ENCODE assay signal across 11 cellular contexts in the genomic region with DNA sequence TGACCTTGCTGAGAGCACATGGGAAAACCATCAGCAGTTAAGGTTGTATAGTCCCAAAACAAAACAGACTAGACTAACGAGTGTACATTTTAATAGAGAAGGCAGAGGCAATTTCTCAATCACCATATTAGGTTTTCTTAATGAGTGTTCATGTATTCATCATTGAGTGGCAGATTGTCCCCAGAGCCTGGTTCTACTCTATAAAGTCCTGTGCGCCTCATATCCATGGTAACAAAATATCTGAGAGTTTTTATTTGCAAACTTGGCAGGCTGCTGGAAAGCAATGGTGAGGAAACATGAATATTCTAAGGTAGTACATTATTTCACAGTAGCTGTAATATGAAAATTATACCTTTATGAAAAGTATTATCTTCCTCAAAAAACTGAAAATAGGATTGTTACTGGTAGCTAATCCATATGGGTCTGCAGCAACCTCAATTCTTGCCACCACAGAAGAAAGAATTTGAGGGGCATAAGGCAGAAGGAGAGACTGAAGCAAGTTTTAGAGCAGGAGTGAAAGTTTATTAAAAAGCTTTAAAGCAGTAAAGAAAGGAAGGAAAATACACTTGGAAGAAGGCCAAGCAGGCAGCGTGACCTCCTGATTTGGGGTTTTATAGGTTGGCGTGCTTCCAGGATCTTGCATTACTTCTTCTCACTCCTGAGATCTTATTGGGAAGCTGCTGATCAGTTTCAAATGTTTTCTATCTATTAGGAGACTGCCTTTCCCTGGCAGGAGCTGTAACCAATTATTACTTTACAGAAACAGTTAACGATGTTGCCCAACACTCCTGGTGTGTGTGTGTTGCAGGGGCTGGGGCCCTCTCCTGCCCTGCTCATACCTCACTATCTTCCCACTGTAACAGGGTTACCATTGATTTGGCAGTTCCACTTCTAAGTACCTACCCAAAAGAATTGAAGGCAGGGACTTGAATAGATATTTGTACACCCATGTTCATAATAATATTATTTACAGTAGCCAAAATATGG.
DNase-seq lines count a peak whose midpoint lies in the region; ATAC-seq, FAIRE-seq and TF ChIP-seq lines count a peak whose summit lies in the region.
"Had no signal": no experiment of that assay in that cellular context is flagged by ENCODE, and none has a peak within 500 bp of the region (broad histone marks: within the 10 kb centered on the region; RNA-seq: fewer than 3 reads in every experiment).

No MANE protein-coding gene starts in this region.

- H3K4me1 ChIP-seq in HAP-1: peaks cover 14% of the 10 kb centered on the region

- H3K9me3 Mint-ChIP-seq in nephron (peaks cover 7% of the 10 kb centered on the region), glutamatergic neuron (ENCODE audit: unreplicated experiment) (no peaks in the 10 kb centered on the region)
- peaks cover 3% of the 10 kb centered on the region for H3K9me3 Mint-ChIP-seq in activated CD8-positive, alpha-beta memory T cell treated with anti-CD3 and anti-CD28 coated beads, Interleukin-2, amount 10 ng/mL, durations not matched to agents 7 days and 5 days (ENCODE audit: low read depth)

- H3K27me3 ChIP-seq in HAP-1 (ENCODE audit: low read depth) (no peaks in the 10 kb centered on the region), bronchial epithelial cell (ENCODE audit: control insufficient read depth, insufficient read depth, low read length) (no peaks in the 10 kb centered on the region)
- H3K27me3 ChIP-seq: ascending aorta had no signal

- H3K4me3 ChIP-seq in HAP-1: no peak overlapping the region
- no peak overlapping the region for H3K4me3 ChIP-seq in bronchial epithelial cell (ENCODE audit: low read depth, low read length)
- H3K4me3 ChIP-seq: ascending aorta had no signal

- TF ChIP-seq CTCF in bronchial epithelial cell (IDR thresholded peaks at IDR 0.05; ENCODE audit: insufficient read depth, low read length, severe bottlenecking): no peak
- TF ChIP-seq CTCF in nephron (IDR thresholded peaks at IDR 0.05; ENCODE audit: unreplicated experiment in 3 of 3): no peak
- TF ChIP-seq CTCF in glutamatergic neuron (IDR thresholded peaks at IDR 0.05; ENCODE audit: partially characterized antibody, unreplicated experiment): no peak

- H3K4me3 Mint-ChIP-seq in nephron: no peak overlapping the region
- no peak overlapping the region for H3K4me3 Mint-ChIP-seq in activated CD8-positive, alpha-beta memory T cell treated with anti-CD3 and anti-CD28 coated beads, Interleukin-2, amount 10 ng/mL, durations not matched to agents 7 days and 5 days
- H3K4me3 Mint-ChIP-seq in glutamatergic neuron (ENCODE audit: unreplicated experiment): no peak overlapping the region

- H3K36me3 ChIP-seq in HAP-1 (replicated peaks) (no peaks in the 10 kb centered on the region), bronchial epithelial cell (ENCODE audit: control insufficient read depth, insufficient read depth, low read length) (no peaks in the 10 kb centered on the region)
- H3K36me3 ChIP-seq: ascending aorta had no signal

- H3K4me1 Mint-ChIP-seq in nephron (peaks cover 10% of the 10 kb centered on the region), glutamatergic neuron (ENCODE audit: low read depth, unreplicated experiment) (no peaks in the 10 kb centered on the region)
- H3K4me1 Mint-ChIP-seq in activated CD8-positive, alpha-beta memory T cell treated with anti-CD3 and anti-CD28 coated beads, Interleukin-2, amount 10 ng/mL, durations not matched to agents 7 days and 5 days: peaks cover 2% of the 10 kb centered on the region

- H3K36me3 Mint-ChIP-seq in nephron (ENCODE audit: low read depth) (no peaks in the 10 kb centered on the region), glutamatergic neuron (ENCODE audit: unreplicated experiment) (no peaks in the 10 kb centered on the region)
- no peaks in the 10 kb centered on the region for H3K36me3 Mint-ChIP-seq in activated CD8-positive, alpha-beta memory T cell treated with anti-CD3 and anti-CD28 coated beads, Interleukin-2, amount 10 ng/mL, durations not matched to agents 7 days and 5 days

- ATAC-seq in GM21360 (IDR thresholded peaks at IDR 0.05; ENCODE audit: unreplicated experiment) (no peak), HG03354 (IDR thresholded peaks at IDR 0.05; ENCODE audit: poor library complexity, severe bottlenecking, unreplicated experiment) (no peak)
- ATAC-seq in activated CD8-positive, alpha-beta memory T cell treated with anti-CD3 and anti-CD28 coated beads, Interleukin-2, amount 10 ng/mL, durations not matched to agents 7 days and 5 days: no peak

- DNase-seq in HAP-1 (ENCODE audit: low spot score in 2 of 2) (peak; percentile 33 to 61), NCI-H2029 (lab: John Stamatoyannopoulos, UW) (peak; percentile 54), bronchial epithelial cell (ENCODE audit: low read depth) (peak; percentile 37), glutamatergic neuron (no peak)
- DNase-seq in activated CD8-positive, alpha-beta memory T cell treated with anti-CD3 and anti-CD28 coated beads, Interleukin-2, amount 10 ng/mL, durations not matched to agents 7 days and 5 days: no peak
- DNase-seq: NCI-H510A; stimulated activated naive CD4-positive, alpha-beta T cell treated with Interleukin-2 at 50 U/mL for 16 hours had no signal

- peak overlapping the region; percentile 34 to 69 (median 64) for H3K27ac Mint-ChIP-seq in nephron
- H3K27ac Mint-ChIP-seq in activated CD8-positive, alpha-beta memory T cell treated with anti-CD3 and anti-CD28 coated beads, Interleukin-2, amount 10 ng/mL, durations not matched to agents 7 days and 5 days: no peak overlapping the region
- H3K27ac Mint-ChIP-seq in glutamatergic neuron (ENCODE audit: unreplicated experiment): no peak overlapping the region

- H3K27me3 Mint-ChIP-seq in nephron (ENCODE audit: low read depth) (no peaks in the 10 kb centered on the region), glutamatergic neuron (ENCODE audit: unreplicated experiment) (no peaks in the 10 kb centered on the region)
- peaks cover 3% of the 10 kb centered on the region for H3K27me3 Mint-ChIP-seq in activated CD8-positive, alpha-beta memory T cell treated with anti-CD3 and anti-CD28 coated beads, Interleukin-2, amount 10 ng/mL, durations not matched to agents 7 days and 5 days

- H3K9me3 ChIP-seq in HAP-1: no peaks in the 10 kb centered on the region
- H3K9me3 ChIP-seq: ascending aorta had no signal

- in situ Hi-C loops in HAP-1 (cut with MboI; ENCODE audit: low sequenced_read_pairs): no loop called here

- CTCF ChIA-PET in activated CD8-positive, alpha-beta memory T cell treated with anti-CD3 and anti-CD28 coated beads, Interleukin-2, amount 10 ng/mL, durations not matched to agents 7 days and 5 days (lab: Charles Lee): no interaction called here

- FAIRE-seq in bronchial epithelial cell (lab: Jason Lieb, UNC): no peak

Comparison
In these comparisons a context has a peak if more than half of its experiments do, and no peak if none do; other contexts are left out.
1. DNase-seq: peak in HAP-1 (2 of 2), NCI-H2029 (single experiment) and bronchial epithelial cell (single experiment); none in activated CD8-positive, alpha-beta memory T cell treated with anti-CD3 and anti-CD28 coated beads, Interleukin-2, amount 10 ng/mL, durations not matched to agents 7 days and 5 days (single experiment) and glutamatergic neuron (single experiment).
2. H3K27ac Mint-ChIP-seq: peak in nephron (3 of 3); none in activated CD8-positive, alpha-beta memory T cell treated with anti-CD3 and anti-CD28 coated beads, Interleukin-2, amount 10 ng/mL, durations not matched to agents 7 days and 5 days (single experiment) and glutamatergic neuron (single experiment).